Comparison of ENCODE assay signal across 1 cellular context in the genomic region with DNA sequence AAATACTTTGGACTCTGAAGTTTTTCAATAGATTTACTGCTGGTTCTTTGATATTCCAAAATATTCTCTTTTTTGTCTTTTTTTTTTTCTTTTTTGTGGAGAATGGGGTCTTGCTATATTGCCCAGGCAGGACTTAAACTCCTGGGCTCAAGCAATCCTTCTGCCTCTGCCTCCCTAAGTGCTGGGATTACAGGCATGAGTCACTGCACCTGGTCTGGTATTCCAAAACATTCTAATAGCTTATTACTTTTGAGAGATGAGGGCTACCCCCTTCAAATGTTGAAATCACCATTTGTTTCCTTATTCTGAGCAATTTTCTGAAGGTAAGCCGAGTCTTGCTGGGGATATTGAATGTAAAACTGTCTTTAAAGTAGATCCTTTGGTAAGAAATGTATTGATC.
TF ChIP-seq lines count a peak whose summit lies in the region.

No MANE protein-coding gene starts in this region.

TF ChIP-seq in WTC11, 78 proteins besides CTCF, POLR2A, EP300 and RAD21 (continued from another document):
- TF ChIP-seq, protein P1, sequence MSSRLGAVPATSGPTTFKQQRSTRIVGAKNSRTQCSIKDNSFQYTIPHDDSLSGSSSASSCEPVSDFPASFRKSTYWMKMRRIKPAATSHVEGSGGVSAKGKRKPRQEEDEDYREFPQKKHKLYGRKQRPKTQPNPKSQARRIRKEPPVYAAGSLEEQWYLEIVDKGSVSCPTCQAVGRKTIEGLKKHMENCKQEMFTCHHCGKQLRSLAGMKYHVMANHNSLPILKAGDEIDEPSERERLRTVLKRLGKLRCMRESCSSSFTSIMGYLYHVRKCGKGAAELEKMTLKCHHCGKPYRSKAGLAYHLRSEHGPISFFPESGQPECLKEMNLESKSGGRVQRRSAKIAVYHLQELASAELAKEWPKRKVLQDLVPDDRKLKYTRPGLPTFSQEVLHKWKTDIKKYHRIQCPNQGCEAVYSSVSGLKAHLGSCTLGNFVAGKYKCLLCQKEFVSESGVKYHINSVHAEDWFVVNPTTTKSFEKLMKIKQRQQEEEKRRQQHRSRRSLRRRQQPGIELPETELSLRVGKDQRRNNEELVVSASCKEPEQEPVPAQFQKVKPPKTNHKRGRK (CRISPR knock-in tag; IDR thresholded peaks at IDR 0.05; ENCODE audit: borderline replicate concordance): no peak
- TF ChIP-seq ZBTB21 (CRISPR knock-in tag; IDR thresholded peaks at IDR 0.05; ENCODE audit: borderline replicate concordance) (no peak), CBFB (CRISPR knock-in tag; IDR thresholded peaks at IDR 0.05; ENCODE audit: low read depth) (no peak), ZNF263 (CRISPR knock-in tag; IDR thresholded peaks at IDR 0.05; ENCODE audit: low read depth) (no peak)
- TF ChIP-seq, protein P2, sequence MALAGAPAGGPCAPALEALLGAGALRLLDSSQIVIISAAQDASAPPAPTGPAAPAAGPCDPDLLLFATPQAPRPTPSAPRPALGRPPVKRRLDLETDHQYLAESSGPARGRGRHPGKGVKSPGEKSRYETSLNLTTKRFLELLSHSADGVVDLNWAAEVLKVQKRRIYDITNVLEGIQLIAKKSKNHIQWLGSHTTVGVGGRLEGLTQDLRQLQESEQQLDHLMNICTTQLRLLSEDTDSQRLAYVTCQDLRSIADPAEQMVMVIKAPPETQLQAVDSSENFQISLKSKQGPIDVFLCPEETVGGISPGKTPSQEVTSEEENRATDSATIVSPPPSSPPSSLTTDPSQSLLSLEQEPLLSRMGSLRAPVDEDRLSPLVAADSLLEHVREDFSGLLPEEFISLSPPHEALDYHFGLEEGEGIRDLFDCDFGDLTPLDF (CRISPR knock-in tag; IDR thresholded peaks at IDR 0.05): no peak
